Comparison of ENCODE assay signal across 8 cellular contexts in genomic region chr11:128497057-128497957, GRCh38.
A peak's percentile ranks its signal among the peaks of the same experiment; 100 is the strongest.
DNase-seq lines count a peak whose midpoint lies in the region; ATAC-seq and TF ChIP-seq lines count a peak whose summit lies in the region.

No MANE protein-coding gene starts in this region.

- ATAC-seq in HG03196 (IDR thresholded peaks at IDR 0.05; ENCODE audit: unreplicated experiment) (peak; percentile 80), SK-N-SH treated with all-trans-retinoic acid at 6 μM for 48 hours (peak; percentile 82), psoas muscle (peak; percentile 66 to 74 (median 70)), HG03280 (IDR thresholded peaks at IDR 0.05; ENCODE audit: unreplicated experiment) (no peak)

- H3K27me3 ChIP-seq in esophagus muscularis mucosa = no peaks in the 10 kb centered on the region
- H3K27me3 ChIP-seq in psoas muscle (ENCODE audit: insufficient read depth in 3 of 3, low read length in 2 of 3) = no peaks in the 10 kb centered on the region

- H3K36me3 ChIP-seq in esophagus muscularis mucosa (no peaks in the 10 kb centered on the region), psoas muscle (ENCODE audit: insufficient read depth in 1 of 2, low read depth in 1 of 2) (no peaks in the 10 kb centered on the region)

- H3K4me1 ChIP-seq in esophagus muscularis mucosa (peaks cover 86 to 100% (median 90%) of the 10 kb centered on the region in 4 donors), psoas muscle (peaks cover 88% of the 10 kb centered on the region)

- intact Hi-C loops in esophagus muscularis mucosa (cut with DNase I) = no loop called here
- intact Hi-C loops in psoas muscle (cut with DNase I) = loop anchor here in 1 of 2 donors (1.0 kb wide), 1 partner anchor 97 kb away; no protein-coding TSS in a partner anchor

- 16% methylated on average over 10 of the region's 10 CpGs for WGBS in esophagus muscularis mucosa
- 7 to 12% (median 7%) methylated on average over 10 of the region's 10 CpGs for WGBS in psoas muscle, 3 donors

- no peak for TF ChIP-seq EP300 in esophagus muscularis mucosa (IDR thresholded peaks at IDR 0.05)

- H3K4me3 ChIP-seq in esophagus muscularis mucosa (peak overlapping the region; percentile 27 to 38 (median 28)), psoas muscle (peak overlapping the region; percentile 53)

- H3K27ac ChIP-seq in esophagus muscularis mucosa (replicated peaks in 1 of 4) (peak overlapping the region; percentile 75 to 79 (median 76)), psoas muscle (peak overlapping the region; percentile 79)

- peak; percentile 51 for DNase-seq in COLO668 (lab: John Stamatoyannopoulos, UW; ENCODE audit: unreplicated experiment)
- DNase-seq in esophagus muscularis mucosa (ENCODE audit: extremely low spot score) = no peak
- DNase-seq in psoas muscle = peak; percentile 47 to 64
- no peak for DNase-seq in NCI-H2171 (lab: John Stamatoyannopoulos, UW)

- H3K9me3 ChIP-seq in esophagus muscularis mucosa (no peaks in the 10 kb centered on the region), psoas muscle (no peaks in the 10 kb centered on the region)

- TF ChIP-seq CTCF in esophagus muscularis mucosa (IDR thresholded peaks at IDR 0.05) = no peak
- TF ChIP-seq CTCF in psoas muscle (IDR thresholded peaks at IDR 0.05) = no peak

- TF ChIP-seq POLR2A in GM19193 (IDR thresholded peaks at IDR 0.05; ENCODE audit: extremely low read depth, insufficient read depth, insufficient read length) (peak; percentile 27), esophagus muscularis mucosa (IDR thresholded peaks at IDR 0.05; ENCODE audit: low read depth) (no peak)

TF ChIP-seq in SK-N-SH treated with all-trans-retinoic acid at 6 μM for 48 hours, 23 proteins besides CTCF, POLR2A, EP300 and RAD21:
- TF ChIP-seq GLIS3 (CRISPR knock-in tag; IDR thresholded peaks at IDR 0.05) = no peak
- TF ChIP-seq RARB (CRISPR knock-in tag; IDR thresholded peaks at IDR 0.05) = 0 out of 2 replicates have a peak, but pooled peaks have one; percentile 10
- 0 out of 2 replicates have a peak, but pooled peaks have one; percentile 3 for TF ChIP-seq ZNF70 (CRISPR knock-in tag; IDR thresholded peaks at IDR 0.05)
- peak; percentile 84 for TF ChIP-seq TCF4 (CRISPR knock-in tag; IDR thresholded peaks at IDR 0.05; ENCODE audit: borderline replicate concordance)
- TF ChIP-seq, protein P1, sequence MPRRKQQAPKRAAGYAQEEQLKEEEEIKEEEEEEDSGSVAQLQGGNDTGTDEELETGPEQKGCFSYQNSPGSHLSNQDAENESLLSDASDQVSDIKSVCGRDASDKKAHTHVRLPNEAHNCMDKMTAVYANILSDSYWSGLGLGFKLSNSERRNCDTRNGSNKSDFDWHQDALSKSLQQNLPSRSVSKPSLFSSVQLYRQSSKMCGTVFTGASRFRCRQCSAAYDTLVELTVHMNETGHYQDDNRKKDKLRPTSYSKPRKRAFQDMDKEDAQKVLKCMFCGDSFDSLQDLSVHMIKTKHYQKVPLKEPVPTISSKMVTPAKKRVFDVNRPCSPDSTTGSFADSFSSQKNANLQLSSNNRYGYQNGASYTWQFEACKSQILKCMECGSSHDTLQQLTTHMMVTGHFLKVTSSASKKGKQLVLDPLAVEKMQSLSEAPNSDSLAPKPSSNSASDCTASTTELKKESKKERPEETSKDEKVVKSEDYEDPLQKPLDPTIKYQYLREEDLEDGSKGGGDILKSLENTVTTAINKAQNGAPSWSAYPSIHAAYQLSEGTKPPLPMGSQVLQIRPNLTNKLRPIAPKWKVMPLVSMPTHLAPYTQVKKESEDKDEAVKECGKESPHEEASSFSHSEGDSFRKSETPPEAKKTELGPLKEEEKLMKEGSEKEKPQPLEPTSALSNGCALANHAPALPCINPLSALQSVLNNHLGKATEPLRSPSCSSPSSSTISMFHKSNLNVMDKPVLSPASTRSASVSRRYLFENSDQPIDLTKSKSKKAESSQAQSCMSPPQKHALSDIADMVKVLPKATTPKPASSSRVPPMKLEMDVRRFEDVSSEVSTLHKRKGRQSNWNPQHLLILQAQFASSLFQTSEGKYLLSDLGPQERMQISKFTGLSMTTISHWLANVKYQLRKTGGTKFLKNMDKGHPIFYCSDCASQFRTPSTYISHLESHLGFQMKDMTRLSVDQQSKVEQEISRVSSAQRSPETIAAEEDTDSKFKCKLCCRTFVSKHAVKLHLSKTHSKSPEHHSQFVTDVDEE (CRISPR knock-in tag; IDR thresholded peaks at IDR 0.05) = peak; percentile 51; the same call in 1 of the 2 replicates
- TF ChIP-seq ARNTL (CRISPR knock-in tag; IDR thresholded peaks at IDR 0.05; ENCODE audit: borderline replicate concordance, low read depth) = no peak
- 0 out of 2 replicates have a peak, but pooled peaks have one; percentile 39 for TF ChIP-seq ISL1 (CRISPR knock-in tag; IDR thresholded peaks at IDR 0.05)
- TF ChIP-seq ZFP3 (CRISPR knock-in tag; IDR thresholded peaks at IDR 0.05) = peak; percentile 56; the same call in 1 of the 2 replicates

Comparison
In these comparisons a context has a peak if more than half of its experiments do, and no peak if none do; other contexts are left out.
1. DNase-seq: peak in COLO668 (single experiment) and psoas muscle (2 of 2); none in esophagus muscularis mucosa (single experiment) and NCI-H2171 (single experiment).